In the genomic region with DNA sequence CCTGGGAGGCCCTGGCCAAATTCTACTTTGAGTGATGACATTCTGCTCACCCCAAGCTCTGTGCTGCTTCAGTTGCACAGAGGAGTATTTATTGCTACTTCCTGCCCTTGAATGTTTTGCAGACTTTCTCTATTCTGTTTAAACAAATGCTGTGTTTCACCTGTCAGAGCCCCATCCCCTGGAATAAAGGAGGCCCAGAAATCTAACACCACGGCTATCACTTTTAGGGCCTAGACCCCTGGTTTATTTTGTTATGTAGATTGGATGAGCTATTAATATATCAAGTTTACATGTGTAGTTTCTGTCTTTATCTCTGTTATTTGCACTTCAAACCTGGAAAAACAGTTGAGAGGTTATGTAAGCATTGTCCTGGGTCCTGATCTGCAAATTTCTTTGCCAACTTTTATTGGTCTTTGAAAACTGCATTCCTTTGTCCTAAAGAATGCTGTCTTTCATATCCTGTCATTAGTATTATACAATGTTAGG, we compare ENCODE assay signal across 17 cellular contexts.
DNase-seq lines count a peak whose midpoint lies in the region; ATAC-seq and TF ChIP-seq lines count a peak whose summit lies in the region.
"Had no signal": no experiment of that assay in that cellular context is flagged by ENCODE, and none has a peak within 500 bp of the region (broad histone marks: within the 10 kb centered on the region; RNA-seq: fewer than 3 reads in every experiment).

No MANE protein-coding gene starts in this region.

- intact Hi-C loops in A673 (cut with micrococcal nuclease; ENCODE audit: unreplicated experiment), result no loop called here
- intact Hi-C loops in right lobe of liver (cut with DNase I), result no loop called here

- H3K27ac ChIP-seq in A673 (ENCODE audit: low read depth, low read length, poor library complexity, severe bottlenecking) (no peak overlapping the region), HUES48 (ENCODE audit: low read depth, low read length) (peak overlapping the region; percentile 52), VCaP (peak overlapping the region; percentile 66), right lobe of liver (peak overlapping the region in 2 of 3 donors; percentile 5 to 63)
- H3K27ac ChIP-seq: RWPE1 had no signal

- H3K9ac ChIP-seq in HUES48 (ENCODE audit: low read depth, low read length), result no peak overlapping the region

- TF ChIP-seq CTCF in A673 (conservative IDR thresholded peaks at IDR 0.05; ENCODE audit: low read depth, low read length), result no peak
- TF ChIP-seq CTCF in VCaP (conservative IDR thresholded peaks at IDR 0.05), result no peak
- TF ChIP-seq CTCF in right lobe of liver (IDR thresholded peaks at IDR 0.05), result no peak

- no peaks in the 10 kb centered on the region for H3K27me3 ChIP-seq in A673 (replicated peaks; ENCODE audit: insufficient read depth, low read depth, low read length, poor library complexity)
- H3K27me3 ChIP-seq in HUES48 (ENCODE audit: control insufficient read depth, insufficient read depth, low read length), result no peaks in the 10 kb centered on the region
- H3K27me3 ChIP-seq in right lobe of liver, result no peaks in the 10 kb centered on the region

- ATAC-seq in right lobe of liver (peak; percentile 63 to 77 (median 72)), HG02884 (IDR thresholded peaks at IDR 0.05; ENCODE audit: unreplicated experiment) (no peak)
- ATAC-seq: activated T-helper 17 cell treated with anti-CD3 and anti-CD28 coated beads, Interleukin-2, amount 50 U/mL, for 72 hours had no signal

- TF ChIP-seq POLR2A in right lobe of liver (IDR thresholded peaks at IDR 0.05), result no peak

- POLR2A ChIA-PET in A673 (lab: Charles Lee; ENCODE audit: low non-redundant PET), result no interaction called here

- CTCF ChIA-PET in A673 (lab: Charles Lee), result no interaction called here

- BruUV-seq in A673 (replicated peaks; lab: Mats Ljungman, UMichigan), result no TSS peak

- DNase-seq in A673 (ENCODE audit: low spot score) (peak; percentile 43), right lobe of liver (no peak), NCI-H345 (lab: John Stamatoyannopoulos, UW) (no peak)
- no peak for DNase-seq in stimulated activated CD8-positive, alpha-beta memory T cell treated with anti-CD3 and anti-CD28 coated beads, Interleukin-4, amount 100 ng/mL, for 48 hours
- no peak for DNase-seq in activated T-cell treated with anti-CD3 and anti-CD28 coated beads, Interleukin-2, amount 50 U/mL, for 1 hour
- DNase-seq: amniotic stem cell; CD4-positive, alpha-beta T cell; cortex of kidney; glutamatergic neuron; KBM-7; NCI-H1105 treated with DMSO at 0.1 percent for 48 hours; stimulated activated CD4-positive, alpha-beta T cell treated with anti-CD3 and anti-CD28 coated beads, Interleukin-12 subunit alpha, Interleukin-12 subunit beta, amount 100 ng/mL, for 4 hours had no signal

- WGBS in right lobe of liver (ENCODE audit: insufficient coverage, low coverage, low lambda C conversion rate, missing lambda C conversion rate), result 16% methylated on average over 1 of the region's 1 CpG

- H3K4me3 ChIP-seq in A673 (ENCODE audit: low read depth, low read length, poor library complexity, severe bottlenecking) (no peak overlapping the region), HUES48 (ENCODE audit: low read depth, low read length) (peak overlapping the region; percentile 21; the same call in 1 of the 2 replicates), right lobe of liver (no peak overlapping the region)

- H3K4me1 ChIP-seq in A673 (ENCODE audit: insufficient read depth, low read length, poor library complexity, severe bottlenecking) (peaks cover 46% of the 10 kb centered on the region), HUES48 (ENCODE audit: control insufficient read depth, insufficient read depth, low read length) (peaks cover 75% of the 10 kb centered on the region), right lobe of liver (peaks cover 0 to 20% (median 8%) of the 10 kb centered on the region in 4 donors)

- H3K9me3 ChIP-seq in A673 (ENCODE audit: low read depth, low read length, poor library complexity, severe bottlenecking) (no peaks in the 10 kb centered on the region), HUES48 (ENCODE audit: control insufficient read depth, insufficient read depth, low read length) (no peaks in the 10 kb centered on the region), right lobe of liver (no peaks in the 10 kb centered on the region)

- H3K36me3 ChIP-seq in A673 (ENCODE audit: insufficient read depth, low read length, poor library complexity, severe bottlenecking) (no peaks in the 10 kb centered on the region), HUES48 (ENCODE audit: control insufficient read depth, insufficient read depth, low read length) (no peaks in the 10 kb centered on the region), right lobe of liver (no peaks in the 10 kb centered on the region)
